Comparison of ENCODE assay signal across 20 cellular contexts in the genomic region with DNA sequence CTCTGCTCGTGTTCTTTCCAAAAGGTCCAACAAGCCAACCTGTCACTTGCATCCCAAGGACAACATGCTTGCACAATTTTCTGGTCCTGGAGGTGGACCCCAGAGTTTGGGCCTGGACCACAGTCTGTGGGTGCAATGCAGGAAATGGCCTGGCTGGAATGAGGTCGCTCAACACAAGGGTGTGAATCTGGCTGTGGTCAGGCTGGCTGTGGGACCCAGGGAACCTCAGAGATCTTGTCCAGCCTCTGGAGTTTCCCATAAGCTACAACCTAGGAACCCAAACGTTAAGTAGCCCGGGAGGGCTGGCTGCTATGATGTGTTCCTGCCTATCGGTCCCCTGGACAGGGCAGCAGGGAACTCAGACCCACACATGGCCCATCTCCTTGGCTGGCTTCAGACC.
"Had no signal": no experiment of that assay in that cellular context is flagged by ENCODE, and none has a peak within 500 bp of the region (broad histone marks: within the 10 kb centered on the region; RNA-seq: fewer than 3 reads in every experiment).

No MANE protein-coding gene starts in this region.

- H3K9me3 ChIP-seq: colonic mucosa, esophagus squamous epithelium, psoas muscle, right lobe of liver, tibial artery, upper lobe of left lung, uterus had no signal

- H3K4me1 Mint-ChIP-seq: nephron; stimulated activated memory B cell treated with anti-CD40 and anti-IgM and Interleukin-4, amounts not matched to agents 10 μg/mL and 1 μg/mL and 100 μg/mL, for 72 hours had no signal

- H2AFZ ChIP-seq: parathyroid adenoma had no signal

- H3K27ac ChIP-seq: colonic mucosa, esophagus squamous epithelium, parathyroid adenoma, psoas muscle, right lobe of liver, tibial artery, upper lobe of left lung, uterus had no signal

- H3K9me3 Mint-ChIP-seq: nephron; stimulated activated memory B cell treated with anti-CD40 and anti-IgM and Interleukin-4, amounts not matched to agents 10 μg/mL and 1 μg/mL and 100 μg/mL, for 72 hours; stimulated activated naive CD8-positive, alpha-beta T cell treated with anti-CD3 and anti-CD28 coated beads, Interleukin-15, Interleukin-2, amounts not matched to agents 100 ng/mL and 50 ng/mL, for 24 hours had no signal

- H3K27me3 Mint-ChIP-seq: stimulated activated memory B cell treated with anti-CD40 and anti-IgM and Interleukin-4, amounts not matched to agents 10 μg/mL and 1 μg/mL and 100 μg/mL, for 72 hours; stimulated activated naive CD8-positive, alpha-beta T cell treated with anti-CD3 and anti-CD28 coated beads, Interleukin-15, Interleukin-2, amounts not matched to agents 100 ng/mL and 50 ng/mL, for 24 hours had no signal

- H3K36me3 ChIP-seq: uterus had no signal

- ATAC-seq: left lobe of liver; psoas muscle; stimulated activated memory B cell treated with anti-CD40 and anti-IgM and Interleukin-4, amounts not matched to agents 10 μg/mL and 1 μg/mL and 100 μg/mL, for 72 hours had no signal

- H3K4me1 ChIP-seq: colonic mucosa, esophagus squamous epithelium, parathyroid adenoma, tibial artery, upper lobe of left lung, uterus had no signal

- H3K9ac ChIP-seq: parathyroid adenoma had no signal

- H3K27me3 ChIP-seq: colonic mucosa, esophagus squamous epithelium, right lobe of liver, tibial artery, upper lobe of left lung, uterus had no signal

- H3K4me3 Mint-ChIP-seq: nephron; stimulated activated memory B cell treated with anti-CD40 and anti-IgM and Interleukin-4, amounts not matched to agents 10 μg/mL and 1 μg/mL and 100 μg/mL, for 72 hours; stimulated activated naive CD8-positive, alpha-beta T cell treated with anti-CD3 and anti-CD28 coated beads, Interleukin-15, Interleukin-2, amounts not matched to agents 100 ng/mL and 50 ng/mL, for 24 hours had no signal

- H3K4me3 ChIP-seq: colonic mucosa, esophagus squamous epithelium, psoas muscle, right lobe of liver, tibial artery, upper lobe of left lung, uterus had no signal

- H3K27ac Mint-ChIP-seq: nephron; stimulated activated memory B cell treated with anti-CD40 and anti-IgM and Interleukin-4, amounts not matched to agents 10 μg/mL and 1 μg/mL and 100 μg/mL, for 72 hours; stimulated activated naive CD8-positive, alpha-beta T cell treated with anti-CD3 and anti-CD28 coated beads, Interleukin-15, Interleukin-2, amounts not matched to agents 100 ng/mL and 50 ng/mL, for 24 hours had no signal

- H3K79me2 ChIP-seq: parathyroid adenoma had no signal

- DNase-seq: colonic mucosa; dermis blood vessel endothelial cell; esophagus squamous epithelium; foreskin fibroblast; kidney glomerular epithelial cell; mammary epithelial cell; occipital lobe; psoas muscle; retina; stimulated activated CD4-positive, alpha-beta T cell treated with anti-CD3 and anti-CD28 coated beads, Interleukin-1b, Interleukin-23, amount 100 ng/mL, for 48 hours; stimulated activated CD4-positive, alpha-beta T cell treated with anti-CD3 and anti-CD28 coated beads, Interleukin-4, amount 100 ng/mL, for 24 hours; tibial artery; upper lobe of left lung; uterus had no signal
